In the genomic region with DNA sequence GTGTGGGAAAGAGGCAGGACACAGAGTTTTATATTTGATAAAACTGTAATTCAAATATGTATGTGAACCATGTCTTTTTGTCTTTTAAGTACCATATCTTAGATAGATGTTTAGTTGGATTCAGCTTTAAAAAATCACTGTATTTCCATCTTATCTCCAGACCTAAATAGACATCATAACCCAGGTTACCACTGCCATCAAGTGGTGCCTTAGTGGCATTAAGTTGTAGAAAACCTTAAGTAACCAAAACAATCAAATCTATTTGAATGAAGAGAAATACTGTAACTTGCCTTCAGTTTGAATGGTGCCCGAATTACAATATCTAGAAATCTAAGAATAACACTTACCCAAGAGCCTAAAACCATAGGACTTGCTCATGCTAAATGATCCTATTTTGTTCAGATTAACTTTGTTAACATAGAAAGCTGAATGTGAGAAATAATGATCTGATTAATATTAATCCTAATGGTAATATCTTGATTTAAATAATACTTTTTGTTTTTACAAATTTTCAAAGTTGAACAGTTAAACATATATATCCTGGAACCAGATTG, we compare ENCODE assay signal across 9 cellular contexts.
DNase-seq lines count a peak whose midpoint lies in the region; ATAC-seq and TF ChIP-seq lines count a peak whose summit lies in the region.
"Had no signal": no experiment of that assay in that cellular context is flagged by ENCODE, and none has a peak within 500 bp of the region (broad histone marks: within the 10 kb centered on the region; RNA-seq: fewer than 3 reads in every experiment).

No MANE protein-coding gene starts in this region.

- no peaks in the 10 kb centered on the region for H3K9me3 ChIP-seq in mammary epithelial cell (replicated peaks; ENCODE audit: insufficient read depth, low read length)
- H3K9me3 ChIP-seq: BLaER1 treated with 17β-estradiol and CSF1 and Interleukin-3, amounts not matched to agents 10 nM and 100 nM had no signal

- no peak overlapping the region for H3K4me3 Mint-ChIP-seq in neural crest cell

- H3K4me2 ChIP-seq in mammary epithelial cell (ENCODE audit: insufficient read depth, low read depth, low read length) = no peak overlapping the region
- H3K4me2 ChIP-seq: BLaER1 treated with 17β-estradiol and CSF1 and Interleukin-3, amounts not matched to agents 10 nM and 100 nM had no signal

- no peaks in the 10 kb centered on the region for H3K36me3 ChIP-seq in mammary epithelial cell (ENCODE audit: insufficient read depth, low read length)
- H3K36me3 ChIP-seq: BLaER1 treated with 17β-estradiol and CSF1 and Interleukin-3, amounts not matched to agents 10 nM and 100 nM had no signal

- peaks cover 2% of the 10 kb centered on the region for H3K4me1 ChIP-seq in mammary epithelial cell (ENCODE audit: insufficient read depth, low read length)
- H3K4me1 ChIP-seq: BLaER1 treated with 17β-estradiol and CSF1 and Interleukin-3, amounts not matched to agents 10 nM and 100 nM had no signal

- no peaks in the 10 kb centered on the region for H3K36me3 Mint-ChIP-seq in neural crest cell (ENCODE audit: low read depth)

- no peaks in the 10 kb centered on the region for H3K9me3 Mint-ChIP-seq in neural crest cell

- TF ChIP-seq CTCF in mammary epithelial cell (conservative IDR thresholded peaks at IDR 0.05 in 1 of 2, IDR thresholded peaks at IDR 0.05 in 1 of 2; ENCODE audit: extremely low read depth in 1 of 2, insufficient read depth in 1 of 2, low read depth in 1 of 2, low read length in 2 of 2) (peak; percentile 36 to 61), neural crest cell (conservative IDR thresholded peaks at IDR 0.05) (peak; percentile 70)

- H3K4me3 ChIP-seq in mammary epithelial cell (replicated peaks in 1 of 3; ENCODE audit: insufficient read depth in 1 of 3, low read depth in 2 of 3, low read length in 3 of 3) = no peak overlapping the region
- H3K4me3 ChIP-seq: BLaER1 treated with 17β-estradiol and CSF1 and Interleukin-3, amounts not matched to agents 10 nM and 100 nM had no signal

- ATAC-seq in GM19397 (IDR thresholded peaks at IDR 0.05; ENCODE audit: unreplicated experiment) = no peak
- ATAC-seq in GM21360 (IDR thresholded peaks at IDR 0.05; ENCODE audit: unreplicated experiment) = no peak

- in situ Hi-C loops in mammary epithelial cell (cut with MboI; ENCODE audit: low sequenced_read_pairs in 2 of 2) = loop anchor here (10.0 to 25.0 kb wide), 5 partner anchors 93 to 631 kb away; a partner anchor contains a TSS

- no peaks in the 10 kb centered on the region for H3K79me2 ChIP-seq in mammary epithelial cell (ENCODE audit: insufficient read depth, low read length)

- BruUV-seq in mammary epithelial cell (replicated peaks; lab: Mats Ljungman, UMichigan) = no TSS peak

- no peak overlapping the region for H3K27ac ChIP-seq in mammary epithelial cell (ENCODE audit: insufficient read depth, low read depth, low read length)
- H3K27ac ChIP-seq: BLaER1 treated with 17β-estradiol and CSF1 and Interleukin-3, amounts not matched to agents 10 nM and 100 nM had no signal

- intact Hi-C loops in mammary epithelial cell (cut with micrococcal nuclease) = loop anchor here (1.0 to 10.0 kb wide), 5 partner anchors 511 to 1077 kb away; a partner anchor contains a TSS

- no peaks in the 10 kb centered on the region for H4K20me1 ChIP-seq in mammary epithelial cell (ENCODE audit: insufficient read depth, low read length)
- H4K20me1 ChIP-seq: BLaER1 treated with 17β-estradiol and CSF1 and Interleukin-3, amounts not matched to agents 10 nM and 100 nM had no signal

- no peaks in the 10 kb centered on the region for H3K27me3 Mint-ChIP-seq in neural crest cell (ENCODE audit: low read depth)

- CTCF ChIA-PET in mammary epithelial cell (lab: Charles Lee; ENCODE audit: low non-redundant PET) = interaction anchor here (0.6 to 0.7 kb wide), 4 partner anchors 197 to 1075 kb away, joined by 3 to 7 read pairs (median 4); no protein-coding TSS in a partner anchor

- no peak overlapping the region for H2AFZ ChIP-seq in mammary epithelial cell (ENCODE audit: low read depth, low read length)

- no peak overlapping the region for H3K27ac Mint-ChIP-seq in neural crest cell (ENCODE audit: unreplicated experiment)

- DNase-seq in NCI-H2029 (lab: John Stamatoyannopoulos, UW) (peak; percentile 6), NCI-H2029 treated with DMSO at 0.1 percent for 48 hours (lab: John Stamatoyannopoulos, UW) (no peak), NCI-H2081 (lab: John Stamatoyannopoulos, UW) (peak; percentile 34 to 57), mammary epithelial cell (peak; percentile 19), neural crest cell (ENCODE audit: low read depth, low spot score) (no peak), mucosa of gallbladder (ENCODE audit: low spot score) (no peak)

- H3K4me1 Mint-ChIP-seq in neural crest cell = peaks cover 4% of the 10 kb centered on the region

- dilution Hi-C loops in mammary epithelial cell (cut with HindIII; ENCODE audit: low sequenced_read_pairs) = no loop called here

- 0% methylated on average over 1 of the region's 1 CpG for WGBS in mammary epithelial cell (ENCODE audit: low coverage, missing lambda C conversion rate)

- H3K27me3 ChIP-seq in mammary epithelial cell (ENCODE audit: insufficient read depth, low read length) = no peaks in the 10 kb centered on the region
- H3K27me3 ChIP-seq: BLaER1 treated with 17β-estradiol and CSF1 and Interleukin-3, amounts not matched to agents 10 nM and 100 nM had no signal

- no peak overlapping the region for H3K9ac ChIP-seq in mammary epithelial cell (ENCODE audit: insufficient read depth, low read length)
- H3K9ac ChIP-seq: BLaER1 treated with 17β-estradiol and CSF1 and Interleukin-3, amounts not matched to agents 10 nM and 100 nM had no signal

Comparison
In these comparisons a context has a peak if more than half of its experiments do, and no peak if none do; other contexts are left out.
1. DNase-seq: peak in NCI-H2029 (single experiment), NCI-H2081 (2 of 2) and mammary epithelial cell (single experiment); none in NCI-H2029 treated with DMSO at 0.1 percent for 48 hours (single experiment), neural crest cell (single experiment) and mucosa of gallbladder (single experiment).